Comparison of ENCODE assay signal across 12 cellular contexts in the genomic region with DNA sequence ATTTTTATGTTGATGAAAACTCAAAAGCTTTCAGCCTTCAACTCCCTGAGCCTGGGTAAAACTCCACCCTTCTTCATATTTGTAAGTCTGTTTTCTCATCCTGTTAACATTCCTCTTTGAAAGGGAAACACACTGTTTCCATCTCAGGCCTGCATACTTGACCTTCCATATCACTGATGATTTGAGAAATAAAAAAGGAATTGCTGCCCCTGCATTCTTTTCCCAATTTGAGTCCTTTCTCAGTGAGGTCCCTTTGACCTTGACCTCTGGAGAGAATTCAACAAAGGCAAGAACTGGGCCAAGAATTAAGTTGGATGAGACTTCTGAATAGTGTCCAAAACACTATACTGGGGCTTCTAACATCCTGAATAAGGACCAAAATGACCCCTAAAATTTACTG.
DNase-seq lines count a peak whose midpoint lies in the region; ATAC-seq and TF ChIP-seq lines count a peak whose summit lies in the region.
"Had no signal": no experiment of that assay in that cellular context is flagged by ENCODE, and none has a peak within 500 bp of the region (broad histone marks: within the 10 kb centered on the region; RNA-seq: fewer than 3 reads in every experiment).

No MANE protein-coding gene starts in this region.

- TF ChIP-seq CTCF in AG04450 (IDR thresholded peaks at IDR 0.05; ENCODE audit: low read depth, low read length) (no peak), cardiac muscle cell (IDR thresholded peaks at IDR 0.05; ENCODE audit: low read depth, low read length) (no peak), osteoblast (IDR thresholded peaks at IDR 0.05; ENCODE audit: extremely low read depth, low read depth, low read length) (no peak)

- H4K20me1 ChIP-seq in osteoblast (ENCODE audit: insufficient read depth, low read length) = no peaks in the 10 kb centered on the region

- H3K4me1 ChIP-seq in cardiac muscle cell (ENCODE audit: low read depth) = peaks cover 20% of the 10 kb centered on the region
- peaks cover 19% of the 10 kb centered on the region for H3K4me1 ChIP-seq in osteoblast (ENCODE audit: insufficient read depth, low read length)
- H3K4me1 ChIP-seq: parathyroid adenoma had no signal

- H3K9me3 ChIP-seq in AG04450 (ENCODE audit: control insufficient read depth, insufficient read depth, low read length) = no peaks in the 10 kb centered on the region
- H3K9me3 ChIP-seq in cardiac muscle cell (ENCODE audit: low read depth) = no peaks in the 10 kb centered on the region
- H3K9me3 ChIP-seq in osteoblast (ENCODE audit: low read depth, low read length) = no peaks in the 10 kb centered on the region

- no peak for DNase-seq in AG04450 (ENCODE audit: low read depth, low spot score)
- peak; percentile 31 for DNase-seq in astrocyte of the hippocampus (ENCODE audit: low read depth, low spot score)
- DNase-seq in cardiac muscle cell (ENCODE audit: low read depth in 1 of 2, low spot score in 1 of 2) = peak in 1 of 2 donors; percentile 71
- DNase-seq in osteoblast (ENCODE audit: insufficient read length, low spot score, missing footprints) = peak; percentile 65
- DNase-seq in KBM-7 = no peak
- no peak for DNase-seq in NCI-H526 treated with DMSO at 0.1 percent for 48 hours (lab: John Stamatoyannopoulos, UW)
- DNase-seq: activated naive CD8-positive, alpha-beta T cell treated with anti-CD3 and anti-CD28 coated beads, Interleukin-2, amount 10 ng/mL, durations not matched to agents 7 days and 5 days; immature natural killer cell; MV-4-11 had no signal

- H3K27ac ChIP-seq in AG04450 (ENCODE audit: low read depth, low read length) (peak overlapping the region; percentile 34), cardiac muscle cell (peak overlapping the region; percentile 31), osteoblast (ENCODE audit: low read depth, low read length) (peak overlapping the region; percentile 40)
- H3K27ac ChIP-seq: parathyroid adenoma had no signal

- H2AFZ ChIP-seq in osteoblast (ENCODE audit: low read length) = no peak overlapping the region
- H2AFZ ChIP-seq: parathyroid adenoma had no signal

- H3K79me2 ChIP-seq in osteoblast (ENCODE audit: insufficient read depth, low read length) = no peaks in the 10 kb centered on the region
- H3K79me2 ChIP-seq: parathyroid adenoma had no signal

- CTCF ChIA-PET in AG04450 (lab: Charles Lee) = interaction anchor here (0.8 to 1.1 kb wide), 2 partner anchors 39 to 98 kb away, joined by 3 read pairs; no protein-coding TSS in a partner anchor

- no peak for ATAC-seq in HG02588 (IDR thresholded peaks at IDR 0.05; ENCODE audit: unreplicated experiment)
- no peak for ATAC-seq in HG03095 (IDR thresholded peaks at IDR 0.05; ENCODE audit: unreplicated experiment)

- in situ Hi-C loops in KBM-7 (cut with MboI; ENCODE audit: low pct_unique_long_range_greater_than_20kb, low sequenced_read_pairs) = no loop called here

- H3K4me3 ChIP-seq in AG04450 (ENCODE audit: low read depth, low read length) = no peak overlapping the region
- no peak overlapping the region for H3K4me3 ChIP-seq in cardiac muscle cell
- H3K4me3 ChIP-seq in osteoblast (ENCODE audit: insufficient read depth, low read length) = no peak overlapping the region

- peak overlapping the region; percentile 72 for H3K4me2 ChIP-seq in osteoblast (ENCODE audit: insufficient read depth, low read length)

- H3K27me3 ChIP-seq in AG04450 (ENCODE audit: control insufficient read depth, insufficient read depth, low read length) (no peaks in the 10 kb centered on the region), cardiac muscle cell (no peaks in the 10 kb centered on the region), osteoblast (ENCODE audit: insufficient read depth, low read length) (no peaks in the 10 kb centered on the region)

- H3K36me3 ChIP-seq in cardiac muscle cell = no peaks in the 10 kb centered on the region
- H3K36me3 ChIP-seq in osteoblast (ENCODE audit: insufficient read depth, low read length) = no peaks in the 10 kb centered on the region

- POLR2A ChIA-PET in AG04450 (lab: Yijun Ruan, JAX) = interaction anchor here (1.5 kb wide), 1 partner anchor 17 kb away, joined by 3 read pairs; no protein-coding TSS in a partner anchor

Comparison
In these comparisons a context has a peak if more than half of its experiments do, and no peak if none do; other contexts are left out.
1. DNase-seq: peak in astrocyte of the hippocampus (single experiment) and osteoblast (single experiment); none in AG04450 (single experiment), KBM-7 (single experiment) and NCI-H526 treated with DMSO at 0.1 percent for 48 hours (single experiment).
2. Peak in every context shown above with its lines, with median percentiles within 50 percentile points of each other: H3K27ac ChIP-seq.